ENCODE assay signal across 11 cellular contexts in the genomic region with DNA sequence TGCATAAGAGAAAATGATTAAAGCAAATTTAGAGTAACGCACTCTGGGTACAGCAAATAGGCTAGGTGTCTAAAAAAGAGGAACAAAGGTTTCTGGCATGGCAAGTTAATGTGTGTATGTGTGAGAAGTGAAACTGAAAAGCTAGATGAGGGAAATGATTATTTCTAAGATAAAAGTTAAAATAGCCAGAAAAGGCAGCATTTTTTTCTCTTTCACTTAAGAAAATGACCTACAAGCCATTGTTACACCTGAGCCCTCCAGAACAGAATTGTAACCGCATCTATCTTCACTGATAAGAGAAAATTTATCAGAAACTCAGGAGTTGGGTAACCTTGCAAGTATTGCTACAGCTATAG.
DNase-seq lines count a peak whose midpoint lies in the region; ATAC-seq and TF ChIP-seq lines count a peak whose summit lies in the region.
"Had no signal": no experiment of that assay in that cellular context is flagged by ENCODE, and none has a peak within 500 bp of the region (broad histone marks: within the 10 kb centered on the region; RNA-seq: fewer than 3 reads in every experiment).

No MANE protein-coding gene starts in this region.

- ATAC-seq in GM18505 (IDR thresholded peaks at IDR 0.05; ENCODE audit: unreplicated experiment), result peak; percentile 98
- ATAC-seq in GM21447 (IDR thresholded peaks at IDR 0.05; ENCODE audit: unreplicated experiment), result peak; percentile 96
- peak; percentile 98 for ATAC-seq in HG03135 (IDR thresholded peaks at IDR 0.05; ENCODE audit: unreplicated experiment)

- WGBS in transverse colon (ENCODE audit: low coverage in 1 of 2), 2 donors, result 68 to 86% methylated on average over 1 to 2 of the region's 2 CpGs

- no peaks in the 10 kb centered on the region for H3K9me3 ChIP-seq in transverse colon
- H3K9me3 ChIP-seq: uterus had no signal

- TF ChIP-seq POLR2A in GM18505 (IDR thresholded peaks at IDR 0.05; ENCODE audit: borderline replicate concordance, extremely low read depth, insufficient read depth, insufficient read length) (no peak), transverse colon (IDR thresholded peaks at IDR 0.05) (no peak)

- H3K27me3 ChIP-seq in transverse colon, result no peaks in the 10 kb centered on the region
- H3K27me3 ChIP-seq: uterus had no signal

- DNase-seq in OCI-M1 (lab: John Stamatoyannopoulos, UW), result peak; percentile 79
- no peak for DNase-seq in mesenteric fat pad (ENCODE audit: low spot score)
- no peak for DNase-seq in ecto neural progenitor cell (ENCODE audit: low spot score)
- DNase-seq in activated CD4-positive, alpha-beta T cell treated with anti-CD3 and anti-CD28 coated beads for 48 hours, result no peak
- DNase-seq in transverse colon, result no peak
- DNase-seq: caudate nucleus; stimulated activated CD4-positive, alpha-beta T cell treated with anti-CD3 and anti-CD28 coated beads, Interleukin-4, amount 100 ng/mL, for 4 hours; uterus had no signal

- in situ Hi-C loops in transverse colon (cut with MboI; ENCODE audit: low pct_ligation_motif_present in 1 of 4, low pct_unique_long_range_greater_than_20kb in 1 of 4, low sequenced_read_pairs in 3 of 4), result no loop called here

- TF ChIP-seq CTCF in transverse colon (IDR thresholded peaks at IDR 0.05), result no peak

- no peaks in the 10 kb centered on the region for H3K36me3 ChIP-seq in transverse colon
- H3K36me3 ChIP-seq: uterus had no signal

- H3K27ac ChIP-seq in transverse colon, result no peak overlapping the region
- H3K27ac ChIP-seq: uterus had no signal

- no peaks in the 10 kb centered on the region for H3K4me1 ChIP-seq in transverse colon
- H3K4me1 ChIP-seq: uterus had no signal

- intact Hi-C loops in transverse colon (cut with DNase I; ENCODE audit: low total_unique reads), result no loop called here

- no peak for TF ChIP-seq EP300 in transverse colon (IDR thresholded peaks at IDR 0.05; ENCODE audit: low read depth)

- no peak overlapping the region for H3K4me3 ChIP-seq in transverse colon
- H3K4me3 ChIP-seq: uterus had no signal
